In genomic region chr12:79557690-79558315, GRCh38 we compare ENCODE assay signal across 17 cellular contexts.
DNase-seq lines count a peak whose midpoint lies in the region; ATAC-seq, FAIRE-seq and TF ChIP-seq lines count a peak whose summit lies in the region.
"Had no signal": no experiment of that assay in that cellular context is flagged by ENCODE, and none has a peak within 500 bp of the region (broad histone marks: within the 10 kb centered on the region; RNA-seq: fewer than 3 reads in every experiment).

No MANE protein-coding gene starts in this region.

- peaks cover 22% of the 10 kb centered on the region; the same call in 1 of the 2 replicates for H3F3A ChIP-seq in GM23248 (ENCODE audit: insufficient read depth)

- H3K4me3 ChIP-seq in GM23248 = no peak overlapping the region
- no peak overlapping the region for H3K4me3 ChIP-seq in astrocyte (ENCODE audit: insufficient read depth, low read depth, low read length)
- H3K4me3 ChIP-seq in right cardiac atrium (ENCODE audit: low read length) = no peak overlapping the region
- H3K4me3 ChIP-seq in thoracic aorta = no peak overlapping the region
- H3K4me3 ChIP-seq in sigmoid colon = no peak overlapping the region
- H3K4me3 ChIP-seq: hepatocyte had no signal

- H3K4me1 Mint-ChIP-seq in astrocyte (ENCODE audit: low read depth, unreplicated experiment) = peaks cover 10% of the 10 kb centered on the region

- H3K36me3 ChIP-seq in GM23248 (ENCODE audit: low read depth) = peaks cover 17% of the 10 kb centered on the region
- H3K36me3 ChIP-seq in astrocyte (ENCODE audit: insufficient read depth, low read length) = peaks cover 8% of the 10 kb centered on the region
- no peaks in the 10 kb centered on the region for H3K36me3 ChIP-seq in thoracic aorta
- H3K36me3 ChIP-seq in sigmoid colon = no peaks in the 10 kb centered on the region

- H3K9me3 ChIP-seq in GM23248 (ENCODE audit: low read depth) (no peaks in the 10 kb centered on the region), astrocyte (ENCODE audit: insufficient read depth, low read depth, low read length) (no peaks in the 10 kb centered on the region), right cardiac atrium (ENCODE audit: control insufficient read depth, low read length) (no peaks in the 10 kb centered on the region), thoracic aorta (no peaks in the 10 kb centered on the region), sigmoid colon (peaks cover 0 to 1% (median 0%) of the 10 kb centered on the region in 4 donors)

- no peak for TF ChIP-seq POLR2A in sigmoid colon (IDR thresholded peaks at IDR 0.05)

- DNase-seq in GM23248 = peak; percentile 8
- peak; percentile 34 for DNase-seq in astrocyte (ENCODE audit: low read depth)
- DNase-seq in right cardiac atrium = no peak
- DNase-seq in thoracic aorta (ENCODE audit: low spot score) = no peak
- no peak for DNase-seq in SHP77 (lab: John Stamatoyannopoulos, UW)
- DNase-seq in activated T-cell treated with anti-CD3 and anti-CD28 coated beads, Interleukin-2, amount 50 U/mL, for 1 hour = no peak
- DNase-seq in sigmoid colon = no peak
- no peak for DNase-seq in NCI-H2196 (lab: John Stamatoyannopoulos, UW; ENCODE audit: unreplicated experiment)
- DNase-seq: activated CD8-positive, alpha-beta T cell treated with anti-CD3 and anti-CD28 coated beads for 36 hours; C1 segment of cervical spinal cord; H7; NCI-H2029; stimulated activated naive CD4-positive, alpha-beta T cell treated with Interleukin-2 at 50 U/mL for 16 hours had no signal

- no peak for TF ChIP-seq EP300 in sigmoid colon (IDR thresholded peaks at IDR 0.05)

- H3K79me2 ChIP-seq in GM23248 (ENCODE audit: insufficient read depth) (no peaks in the 10 kb centered on the region), astrocyte (ENCODE audit: insufficient read depth, low read length) (peaks cover 4% of the 10 kb centered on the region)
- H3K79me2 ChIP-seq: hepatocyte had no signal

- H3K27ac Mint-ChIP-seq in astrocyte (ENCODE audit: unreplicated experiment) = no peak overlapping the region
- H3K27ac Mint-ChIP-seq: activated CD8-positive, alpha-beta T cell treated with anti-CD3 and anti-CD28 coated beads for 36 hours had no signal

- no peaks in the 10 kb centered on the region for H3K27me3 ChIP-seq in GM23248 (replicated peaks; ENCODE audit: insufficient read depth)
- no peaks in the 10 kb centered on the region for H3K27me3 ChIP-seq in astrocyte (ENCODE audit: insufficient read depth, low read length)
- H3K27me3 ChIP-seq in right cardiac atrium (ENCODE audit: control insufficient read depth, insufficient read depth) = no peaks in the 10 kb centered on the region
- no peaks in the 10 kb centered on the region for H3K27me3 ChIP-seq in thoracic aorta (replicated peaks; ENCODE audit: insufficient read depth)
- no peaks in the 10 kb centered on the region for H3K27me3 ChIP-seq in sigmoid colon
- H3K27me3 ChIP-seq: hepatocyte had no signal

- intact Hi-C loops in right cardiac atrium (cut with DNase I) = loop anchor here (5.0 to 10.0 kb wide), 4 partner anchors 179 to 717 kb away; no protein-coding TSS in a partner anchor
- intact Hi-C loops in sigmoid colon (cut with DNase I) = loop anchor here (5.0 to 10.0 kb wide), 3 partner anchors 129 to 647 kb away; no protein-coding TSS in a partner anchor

- H4K20me1 ChIP-seq in GM23248 (ENCODE audit: insufficient read depth) (no peaks in the 10 kb centered on the region), astrocyte (ENCODE audit: insufficient read depth, low read length) (no peaks in the 10 kb centered on the region)

- peak; percentile 64 to 72 for ATAC-seq in right cardiac atrium
- ATAC-seq in thoracic aorta (ENCODE audit: insufficient number of reproducible peaks, low FRiP score, low read depth) = no peak
- ATAC-seq: activated CD8-positive, alpha-beta T cell treated with anti-CD3 and anti-CD28 coated beads for 36 hours had no signal

- FAIRE-seq in astrocyte (lab: Jason Lieb, UNC) = no peak
- FAIRE-seq: colon, HTR-8/SVneo had no signal

- H3K4me1 ChIP-seq in GM23248 (ENCODE audit: insufficient read depth) (peaks cover 22% of the 10 kb centered on the region), astrocyte (ENCODE audit: insufficient read depth, low read length) (peaks cover 4% of the 10 kb centered on the region), right cardiac atrium (ENCODE audit: control insufficient read depth, insufficient read depth, low read length) (no peaks in the 10 kb centered on the region), thoracic aorta (ENCODE audit: control insufficient read depth in 1 of 2, low read depth in 2 of 2) (peaks cover 42 to 72% of the 10 kb centered on the region in 2 donors), sigmoid colon (peaks cover 0 to 39% (median 7%) of the 10 kb centered on the region in 4 donors)

- in situ Hi-C loops in GM23248 (cut with MboI) = loop anchor here (10.0 to 25.0 kb wide), 2 partner anchors 179 to 627 kb away; no protein-coding TSS in a partner anchor

- H3K27me3 Mint-ChIP-seq in astrocyte (ENCODE audit: low read depth, unreplicated experiment) = no peaks in the 10 kb centered on the region
- H3K27me3 Mint-ChIP-seq: activated CD8-positive, alpha-beta T cell treated with anti-CD3 and anti-CD28 coated beads for 36 hours had no signal

- peak overlapping the region; percentile 18; the same call in 1 of the 2 replicates for H3K27ac ChIP-seq in GM23248
- no peak overlapping the region for H3K27ac ChIP-seq in astrocyte (ENCODE audit: low read depth, low read length)
- no peak overlapping the region for H3K27ac ChIP-seq in right cardiac atrium (ENCODE audit: low read length)
- H3K27ac ChIP-seq in thoracic aorta = peak overlapping the region; percentile 48 to 67
- peak overlapping the region in 1 of 4 donors; percentile 0 for H3K27ac ChIP-seq in sigmoid colon
- H3K27ac ChIP-seq: epithelial cell of prostate had no signal

- WGBS in GM23248 (ENCODE audit: low coverage in 1 of 2, low lambda C conversion rate in 2 of 2, missing lambda C conversion rate in 2 of 2), 2 experiments = 33 to 38% methylated on average over 1 of the region's 1 CpG
- WGBS in right cardiac atrium = 37% methylated on average over 1 of the region's 1 CpG
- 73 to 74% methylated on average over 1 of the region's 1 CpG for WGBS in sigmoid colon, 2 donors

- no peaks in the 10 kb centered on the region for H3K9me2 ChIP-seq in GM23248 (ENCODE audit: insufficient read depth)

- peaks cover 4% of the 10 kb centered on the region for H3K9me3 Mint-ChIP-seq in astrocyte (ENCODE audit: unreplicated experiment)
- H3K9me3 Mint-ChIP-seq: activated CD8-positive, alpha-beta T cell treated with anti-CD3 and anti-CD28 coated beads for 36 hours had no signal

- TF ChIP-seq CTCF in astrocyte (IDR thresholded peaks at IDR 0.05; ENCODE audit: insufficient read depth, low read depth, low read length) = no peak
- no peak for TF ChIP-seq CTCF in thoracic aorta (IDR thresholded peaks at IDR 0.05)
- no peak for TF ChIP-seq CTCF in sigmoid colon (IDR thresholded peaks at IDR 0.05)

- H2AFZ ChIP-seq in GM23248 = no peak overlapping the region
- H2AFZ ChIP-seq in astrocyte (ENCODE audit: low read depth, low read length) = no peak overlapping the region
- H2AFZ ChIP-seq: hepatocyte had no signal

- no peak overlapping the region; the same call in 1 of the 2 replicates for H3K9ac ChIP-seq in GM23248
- no peak overlapping the region for H3K9ac ChIP-seq in astrocyte (ENCODE audit: low read length)

- peak overlapping the region; percentile 29 for H3K4me2 ChIP-seq in GM23248 (ENCODE audit: unreplicated experiment)
- no peak overlapping the region for H3K4me2 ChIP-seq in astrocyte (ENCODE audit: low read length)
- H3K4me2 ChIP-seq: hepatocyte had no signal

- H3K4me3 Mint-ChIP-seq in astrocyte (ENCODE audit: unreplicated experiment) = no peak overlapping the region
- H3K4me3 Mint-ChIP-seq: activated CD8-positive, alpha-beta T cell treated with anti-CD3 and anti-CD28 coated beads for 36 hours had no signal

- H3K36me3 Mint-ChIP-seq in astrocyte (ENCODE audit: low read depth, unreplicated experiment) = peaks cover 35% of the 10 kb centered on the region

Comparison
In these comparisons a context has a peak if more than half of its experiments do, and no peak if none do; other contexts are left out.
1. DNase-seq: peak in GM23248 (single experiment) and astrocyte (single experiment); none in right cardiac atrium (0 of 3), thoracic aorta (single experiment), SHP77 (0 of 2), activated T-cell treated with anti-CD3 and anti-CD28 coated beads, Interleukin-2, amount 50 U/mL, for 1 hour (single experiment), sigmoid colon (single experiment) and NCI-H2196 (single experiment).
2. H3K27ac ChIP-seq: peak in GM23248 (single experiment) and thoracic aorta (2 of 2); none in astrocyte (single experiment) and right cardiac atrium (single experiment).